13 cellular contexts compared by ENCODE assay signal in genomic region chr17:49000943-49001342, GRCh38. TPM values are rescaled to one million over a fixed set of nuclear protein-coding genes. Genes with fewer than 3 reads are reported as not detected.
A peak's percentile ranks its signal among the peaks of the same experiment; 100 is the strongest.
DNase-seq lines count a peak whose midpoint lies in the region; ATAC-seq, FAIRE-seq and TF ChIP-seq lines count a peak whose summit lies in the region.
"Had no signal": no experiment of that assay in that cellular context is flagged by ENCODE, and none has a peak within 500 bp of the region (broad histone marks: within the 10 kb centered on the region; RNA-seq: fewer than 3 reads in every experiment).

No MANE protein-coding gene starts in this region.

- H3K9me3 ChIP-seq in HepG2 (ENCODE audit: low read length) (no peaks in the 10 kb centered on the region), right lobe of liver (no peaks in the 10 kb centered on the region), SJSA1 (replicated peaks) (no peaks in the 10 kb centered on the region)
- H3K9me3 ChIP-seq: MG63 had no signal

- in situ Hi-C loops in HepG2 (cut with HindIII; ENCODE audit: extremely low pct_ligation_motif_present, low pct_unique_long_range_greater_than_20kb) = no loop called here

- intact Hi-C loops in HepG2 (cut with micrococcal nuclease; ENCODE audit: unreplicated experiment) = no loop called here
- intact Hi-C loops in right lobe of liver (cut with DNase I) = no loop called here

- H3K4me3 ChIP-seq in HepG2 (replicated peaks in 1 of 3; ENCODE audit: insufficient read depth in 1 of 3, low read depth in 2 of 3, low read length in 3 of 3) (peak overlapping the region; percentile 87 to 97 (median 90); a peak in 5 of 6 replicates), right lobe of liver (no peak overlapping the region), SJSA1 (no peak overlapping the region)
- H3K4me3 ChIP-seq: MG63 had no signal

- 16% methylated on average over 1 of the region's 1 CpG for WGBS in HepG2 (ENCODE audit: low lambda C conversion rate)
- 50% methylated on average over 1 of the region's 1 CpG for WGBS in right lobe of liver (ENCODE audit: insufficient coverage, low coverage, low lambda C conversion rate, missing lambda C conversion rate)

- H3K9me3 Mint-ChIP-seq in activated naive CD4-positive, alpha-beta T cell treated with anti-CD3 and anti-CD28 coated beads, Interleukin-2, amount 10 ng/mL, durations not matched to agents 7 days and 5 days = no peaks in the 10 kb centered on the region

- no peak for FAIRE-seq in HepG2 (lab: Jason Lieb, UNC)

- BruUV-seq in HepG2 (replicated peaks; lab: Mats Ljungman, UMichigan) = no TSS peak

- peak overlapping the region; percentile 99 for H3K9ac ChIP-seq in HepG2 (ENCODE audit: insufficient read depth, low read depth, low read length)

- peak overlapping the region; percentile 95 for H3K27ac ChIP-seq in HepG2 (ENCODE audit: extremely low read length, insufficient read depth, low read length)
- no peak overlapping the region for H3K27ac ChIP-seq in right lobe of liver
- peak overlapping the region; percentile 31 for H3K27ac ChIP-seq in SJSA1

- DNase-seq in HepG2 (ENCODE audit: low spot score) = no peak
- DNase-seq in right lobe of liver = no peak
- peak in 1 of 2 experiments; percentile 76 for DNase-seq in SJSA1 (ENCODE audit: low read depth in 1 of 2, low spot score in 2 of 2)
- DNase-seq in hepatic stellate cell (ENCODE audit: low spot score) = peak; percentile 69
- DNase-seq in SHP77 (lab: John Stamatoyannopoulos, UW) = no peak
- no peak for DNase-seq in AG08396 (ENCODE audit: low spot score)
- no peak for DNase-seq in activated naive CD4-positive, alpha-beta T cell treated with anti-CD3 and anti-CD28 coated beads, Interleukin-2, amount 10 ng/mL, durations not matched to agents 7 days and 5 days
- DNase-seq: ACHN, MG63, NCI-H524 treated with DMSO at 0.1 percent for 48 hours, T-helper 17 cell had no signal

- H3K4me1 ChIP-seq in HepG2 (ENCODE audit: insufficient read depth, low read length) (peaks cover 43% of the 10 kb centered on the region), right lobe of liver (peaks cover 0 to 2% (median 0%) of the 10 kb centered on the region in 4 donors), SJSA1 (replicated peaks) (peaks cover 38% of the 10 kb centered on the region)

- CTCF ChIA-PET in HepG2 (lab: Yijun Ruan, JAX; ENCODE audit: low intra/inter-chr PET ratio, low total read pairs) = no interaction called here
- CTCF ChIA-PET in activated naive CD4-positive, alpha-beta T cell treated with anti-CD3 and anti-CD28 coated beads, Interleukin-2, amount 10 ng/mL, durations not matched to agents 7 days and 5 days (lab: Charles Lee) = no interaction called here

- no peak overlapping the region for H2AFZ ChIP-seq in HepG2 (ENCODE audit: low read length)

- H3K4me2 ChIP-seq in HepG2 (ENCODE audit: low read depth, low read length) = peak overlapping the region; percentile 87

- H4K20me1 ChIP-seq in HepG2 (ENCODE audit: insufficient read depth, low read length) = peaks cover 29% of the 10 kb centered on the region

- ATAC-seq in HepG2 (no peak), right lobe of liver (no peak), GM18517 (IDR thresholded peaks at IDR 0.05; ENCODE audit: unreplicated experiment) (no peak)
- ATAC-seq: T-helper 17 cell had no signal

- H3K27me3 ChIP-seq in HepG2 (ENCODE audit: control insufficient read depth in 1 of 2, insufficient read depth in 2 of 2, low read length in 2 of 2) (no peaks in the 10 kb centered on the region; a peak in 1 of 5 replicates), right lobe of liver (peaks cover 12 to 46% of the 10 kb centered on the region in 2 donors), SJSA1 (replicated peaks) (peaks cover 43% of the 10 kb centered on the region)

- H3K79me2 ChIP-seq in HepG2 (ENCODE audit: insufficient read depth, low read length) = peaks cover 89% of the 10 kb centered on the region

- H3K4me3 Mint-ChIP-seq in activated naive CD4-positive, alpha-beta T cell treated with anti-CD3 and anti-CD28 coated beads, Interleukin-2, amount 10 ng/mL, durations not matched to agents 7 days and 5 days = no peak overlapping the region
- H3K4me3 Mint-ChIP-seq: activated naive CD8-positive, alpha-beta T cell; T-helper 17 cell had no signal

- no peak for TF ChIP-seq CTCF in HepG2 (CRISPR knock-in tag; IDR thresholded peaks at IDR 0.05)
- no peak for TF ChIP-seq CTCF in right lobe of liver (IDR thresholded peaks at IDR 0.05)

- no peak overlapping the region for H3K27ac Mint-ChIP-seq in activated naive CD4-positive, alpha-beta T cell treated with anti-CD3 and anti-CD28 coated beads, Interleukin-2, amount 10 ng/mL, durations not matched to agents 7 days and 5 days
- H3K27ac Mint-ChIP-seq: activated naive CD8-positive, alpha-beta T cell; T-helper 17 cell had no signal

- H3K36me3 ChIP-seq in HepG2 (replicated peaks in 1 of 2; ENCODE audit: control insufficient read depth in 1 of 2, insufficient read depth in 2 of 2, low read length in 2 of 2) (peaks cover 0 to 17% of the 10 kb centered on the region in 2 experiments; a peak in 2 of 5 replicates), right lobe of liver (no peaks in the 10 kb centered on the region), SJSA1 (peaks cover 17% of the 10 kb centered on the region; the same call in 1 of the 2 replicates)
- H3K36me3 ChIP-seq: MG63 had no signal

- peaks cover 25% of the 10 kb centered on the region for H3K4me1 Mint-ChIP-seq in activated naive CD4-positive, alpha-beta T cell treated with anti-CD3 and anti-CD28 coated beads, Interleukin-2, amount 10 ng/mL, durations not matched to agents 7 days and 5 days

- POLR2A ChIA-PET in HepG2 (lab: Yijun Ruan, JAX) = interaction anchor here (5.1 to 7.1 kb wide), 2 partner anchors 11 to 92 kb away, joined by 24 to 65 read pairs; partner anchors contain the start of gene UBE2Z

- peaks cover 1% of the 10 kb centered on the region for H3K36me3 Mint-ChIP-seq in activated naive CD4-positive, alpha-beta T cell treated with anti-CD3 and anti-CD28 coated beads, Interleukin-2, amount 10 ng/mL, durations not matched to agents 7 days and 5 days

- peaks cover 97% of the 10 kb centered on the region for H3K27me3 Mint-ChIP-seq in activated naive CD4-positive, alpha-beta T cell treated with anti-CD3 and anti-CD28 coated beads, Interleukin-2, amount 10 ng/mL, durations not matched to agents 7 days and 5 days

- no peak for TF ChIP-seq RAD21 in HepG2 (CRISPR knock-in tag; IDR thresholded peaks at IDR 0.05)

- TF ChIP-seq POLR2A in HepG2 (IDR thresholded peaks at IDR 0.05; ENCODE audit: insufficient read depth in 1 of 2, low read depth in 2 of 2, low read length in 2 of 2) (no peak), right lobe of liver (IDR thresholded peaks at IDR 0.05) (no peak)

- TF ChIP-seq EP300 in HepG2 (IDR thresholded peaks at IDR 0.05; ENCODE audit: low read depth in 2 of 2, low read length in 2 of 2) (no peak), HepG2 (CRISPR knock-in tag; IDR thresholded peaks at IDR 0.05; ENCODE audit: borderline replicate concordance) (no peak)

RNA-seq across cellular contexts. Expression of gene IGF2BP1, which starts 3.8 kb away (rescaled TPM):
- total RNA-seq in HepG2 (2016; rRNA removed; fragmentation: Illumina TruSeq; extraction: Trizol) (75.1 and 116 TPM in 2 replicates), right lobe of liver (under 1 TPM in 1 of 6 experiments, not detected in 5; 0.56 TPM)
- total RNA-seq in HepG2 (2016; cell fraction: cytosol; rRNA removed; fragmentation: Illumina TruSeq; extraction: Trizol; ENCODE audit: low read depth) = 9.9 and 10.7 TPM in 2 replicates
- 72.3 and 98.1 TPM in 2 replicates for total RNA-seq in HepG2 (2016; cell fraction: insoluble cytoplasmic fraction; rRNA removed; fragmentation: Illumina TruSeq; extraction: Trizol)
- 48.4 and 51.3 TPM in 2 replicates for total RNA-seq in HepG2 (2016; cell fraction: membrane; rRNA removed; fragmentation: Illumina TruSeq; extraction: Trizol)
- total RNA-seq in HepG2 (2016; cell fraction: nucleus; rRNA removed; fragmentation: Illumina TruSeq; extraction: Trizol) = 85.9 and 101 TPM in 2 replicates
- polyA plus RNA-seq in HepG2 (2011; rRNA removed) = 29.0 and 29.7 TPM in 2 replicates
- 20.8 and 22.5 TPM in 2 replicates for polyA plus RNA-seq in HepG2 (2011; cell fraction: cytosol; rRNA removed)
- polyA plus RNA-seq in HepG2 (2011; cell fraction: nucleus; rRNA removed) = 55.5 and 77.0 TPM in 2 replicates
- polyA plus RNA-seq in HepG2 (2012) = 38.7 and 44.9 TPM in 2 replicates
- polyA plus RNA-seq in HepG2 (2016; cell fraction: cytosol; fragmentation: Illumina TruSeq; extraction: Trizol; ENCODE audit: low read depth) = 5.3 and 5.9 TPM in 2 replicates
- polyA plus RNA-seq in HepG2 (2016; cell fraction: insoluble cytoplasmic fraction; fragmentation: Illumina TruSeq; extraction: Trizol; ENCODE audit: low read depth) = 74.2 and 94.4 TPM in 2 replicates
- polyA plus RNA-seq in HepG2 (2016; cell fraction: membrane; fragmentation: Illumina TruSeq; extraction: Trizol; ENCODE audit: low read depth) = 16.6 and 19.1 TPM in 2 replicates
- polyA plus RNA-seq in HepG2 (2016; cell fraction: nucleus; fragmentation: Illumina TruSeq; extraction: Trizol; ENCODE audit: insufficient read depth, low read depth) = 92.5 and 99.5 TPM in 2 replicates
- polyA minus RNA-seq in HepG2 (2011; rRNA and poly(A)+ RNA removed; ENCODE audit: low replicate concordance) = 12.9 and 68.2 TPM in 2 replicates
- polyA minus RNA-seq in HepG2 (2011; cell fraction: cytosol; rRNA and poly(A)+ RNA removed) = 68.9 and 72.7 TPM in 2 replicates
- polyA minus RNA-seq in HepG2 (2011; cell fraction: nucleus; rRNA and poly(A)+ RNA removed) = 66.3 and 72.9 TPM in 2 replicates
- 5.0 and 8.7 TPM in 2 replicates for total RNA-seq in SJSA1 (2014; rRNA removed; shearing (Covaris generic))
- total RNA-seq: T-helper 17 cell had no signal

RNA-seq across cellular contexts. Expression of gene GIP, which starts 32.5 kb away (rescaled TPM):
- total RNA-seq in HepG2 (2016; rRNA removed; fragmentation: Illumina TruSeq; extraction: Trizol) = 0.73 TPM in 1 of 2 replicates, not detected in the other
- total RNA-seq in HepG2 (2016; cell fraction: cytosol; rRNA removed; fragmentation: Illumina TruSeq; extraction: Trizol; ENCODE audit: low read depth) = 0.71 and 1.1 TPM in 2 replicates
- total RNA-seq in HepG2 (2016; cell fraction: insoluble cytoplasmic fraction; rRNA removed; fragmentation: Illumina TruSeq; extraction: Trizol) = 0.39 and 0.52 TPM in 2 replicates
- total RNA-seq in HepG2 (2016; cell fraction: membrane; rRNA removed; fragmentation: Illumina TruSeq; extraction: Trizol) = 0.38 and 0.46 TPM in 2 replicates
- total RNA-seq in HepG2 (2016; cell fraction: nucleus; rRNA removed; fragmentation: Illumina TruSeq; extraction: Trizol) = not detected in 2 replicates
- polyA plus RNA-seq in HepG2 (2011; rRNA removed) = 0.55 and 0.70 TPM in 2 replicates
- polyA plus RNA-seq in HepG2 (2011; cell fraction: cytosol; rRNA removed) = 0.20 TPM in 1 of 2 replicates, not detected in the other
- polyA plus RNA-seq in HepG2 (2011; cell fraction: nucleus; rRNA removed) = not detected in 2 replicates
- 0.56 TPM in 1 of 2 replicates, not detected in the other for polyA plus RNA-seq in HepG2 (2012)
- 1.2 and 2.0 TPM in 2 replicates for polyA plus RNA-seq in HepG2 (2016; cell fraction: cytosol; fragmentation: Illumina TruSeq; extraction: Trizol; ENCODE audit: low read depth)
- 0.86 TPM in 1 of 2 replicates, not detected in the other for polyA plus RNA-seq in HepG2 (2016; cell fraction: insoluble cytoplasmic fraction; fragmentation: Illumina TruSeq; extraction: Trizol; ENCODE audit: low read depth)
- polyA plus RNA-seq in HepG2 (2016; cell fraction: membrane; fragmentation: Illumina TruSeq; extraction: Trizol; ENCODE audit: low read depth) = 0.58 and 0.61 TPM in 2 replicates
- polyA plus RNA-seq in HepG2 (2016; cell fraction: nucleus; fragmentation: Illumina TruSeq; extraction: Trizol; ENCODE audit: insufficient read depth, low read depth) = not detected in 2 replicates
- polyA minus RNA-seq in HepG2 (2011; rRNA and poly(A)+ RNA removed; ENCODE audit: low replicate concordance) = not detected in 2 replicates
- not detected in 2 replicates for polyA minus RNA-seq in HepG2 (2011; cell fraction: cytosol; rRNA and poly(A)+ RNA removed)
- not detected in 2 replicates for polyA minus RNA-seq in HepG2 (2011; cell fraction: nucleus; rRNA and poly(A)+ RNA removed)
- not detected for total RNA-seq in right lobe of liver
- total RNA-seq in SJSA1 (2014; rRNA removed; shearing (Covaris generic)) = not detected in 2 replicates
- total RNA-seq: T-helper 17 cell had no signal

RNA-seq across cellular contexts. Expression of gene SNF8, which starts 56.3 kb away (rescaled TPM):
- total RNA-seq in HepG2 (2016; rRNA removed; fragmentation: Illumina TruSeq; extraction: Trizol) (152 and 153 TPM in 2 replicates), right lobe of liver (10 to 100 TPM; 35.8 to 62.9 (median 47.5) TPM)
- total RNA-seq in HepG2 (2016; cell fraction: cytosol; rRNA removed; fragmentation: Illumina TruSeq; extraction: Trizol; ENCODE audit: low read depth) = 379 and 415 TPM in 2 replicates
- total RNA-seq in HepG2 (2016; cell fraction: insoluble cytoplasmic fraction; rRNA removed; fragmentation: Illumina TruSeq; extraction: Trizol) = 132 and 156 TPM in 2 replicates
- total RNA-seq in HepG2 (2016; cell fraction: membrane; rRNA removed; fragmentation: Illumina TruSeq; extraction: Trizol) = 389 and 390 TPM in 2 replicates
- total RNA-seq in HepG2 (2016; cell fraction: nucleus; rRNA removed; fragmentation: Illumina TruSeq; extraction: Trizol) = 78.5 and 80.0 TPM in 2 replicates
- 98.6 and 114 TPM in 2 replicates for polyA plus RNA-seq in HepG2 (2011; rRNA removed)
- 124 and 143 TPM in 2 replicates for polyA plus RNA-seq in HepG2 (2011; cell fraction: cytosol; rRNA removed)
- 64.9 and 71.3 TPM in 2 replicates for polyA plus RNA-seq in HepG2 (2011; cell fraction: nucleus; rRNA removed)
- polyA plus RNA-seq in HepG2 (2012) = 70.9 and 75.1 TPM in 2 replicates
- 660 and 736 TPM in 2 replicates for polyA plus RNA-seq in HepG2 (2016; cell fraction: cytosol; fragmentation: Illumina TruSeq; extraction: Trizol; ENCODE audit: low read depth)
- polyA plus RNA-seq in HepG2 (2016; cell fraction: insoluble cytoplasmic fraction; fragmentation: Illumina TruSeq; extraction: Trizol; ENCODE audit: low read depth) = 201 and 220 TPM in 2 replicates
- 492 and 571 TPM in 2 replicates for polyA plus RNA-seq in HepG2 (2016; cell fraction: membrane; fragmentation: Illumina TruSeq; extraction: Trizol; ENCODE audit: low read depth)
- polyA plus RNA-seq in HepG2 (2016; cell fraction: nucleus; fragmentation: Illumina TruSeq; extraction: Trizol; ENCODE audit: insufficient read depth, low read depth) = 195 and 196 TPM in 2 replicates
- polyA minus RNA-seq in HepG2 (2011; rRNA and poly(A)+ RNA removed; ENCODE audit: low replicate concordance) = 77.3 and 128 TPM in 2 replicates
- 24.9 and 39.6 TPM in 2 replicates for polyA minus RNA-seq in HepG2 (2011; cell fraction: cytosol; rRNA and poly(A)+ RNA removed)
- polyA minus RNA-seq in HepG2 (2011; cell fraction: nucleus; rRNA and poly(A)+ RNA removed) = 26.7 and 37.0 TPM in 2 replicates
- 212 and 238 TPM in 2 replicates for total RNA-seq in SJSA1 (2014; rRNA removed; shearing (Covaris generic))

Comparison
In these comparisons a context has a peak if more than half of its experiments do, and no peak if none do; other contexts are left out.
1. H3K27ac ChIP-seq: peak in HepG2 (single experiment) and SJSA1 (single experiment); none in right lobe of liver (0 of 3).
2. H3K4me3 ChIP-seq: peak in HepG2 (3 of 3); none in right lobe of liver (0 of 3) and SJSA1 (single experiment).